12 cellular contexts compared by ENCODE assay signal in the genomic region with DNA sequence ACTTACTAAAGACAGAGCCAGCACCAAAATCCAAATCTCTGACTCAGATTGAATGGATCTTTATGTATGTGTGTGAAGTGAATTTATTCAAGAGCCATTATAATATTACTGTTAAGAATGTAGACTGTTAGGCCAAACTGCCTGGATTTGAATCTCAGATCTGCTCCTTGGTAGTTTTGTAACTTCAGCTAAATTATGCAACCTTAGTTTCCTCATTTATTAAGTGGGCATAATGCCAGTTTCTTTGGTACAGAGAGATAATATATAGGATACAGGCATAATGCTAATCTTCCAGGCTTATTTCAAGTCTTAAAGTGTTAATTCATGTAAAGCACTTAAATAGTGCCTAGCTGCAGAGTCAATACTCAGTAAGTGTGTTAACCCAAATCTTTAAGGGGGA. TPM values are rescaled to one million over a fixed set of nuclear protein-coding genes. Genes with fewer than 3 reads are reported as not detected.
DNase-seq lines count a peak whose midpoint lies in the region; ATAC-seq and TF ChIP-seq lines count a peak whose summit lies in the region.
"Had no signal": no experiment of that assay in that cellular context is flagged by ENCODE, and none has a peak within 500 bp of the region (broad histone marks: within the 10 kb centered on the region; RNA-seq: fewer than 3 reads in every experiment).

No MANE protein-coding gene starts in this region.

- H3K27me3 ChIP-seq in left ventricle myocardium inferior (ENCODE audit: low read depth) (no peaks in the 10 kb centered on the region), right lobe of liver (no peaks in the 10 kb centered on the region), upper lobe of left lung (no peaks in the 10 kb centered on the region)

- H3K4me1 ChIP-seq in left ventricle myocardium inferior = no peaks in the 10 kb centered on the region
- peaks cover 0 to 12% (median 3%) of the 10 kb centered on the region in 4 donors for H3K4me1 ChIP-seq in right lobe of liver
- H3K4me1 ChIP-seq in upper lobe of left lung = peaks cover 3 to 35% (median 23%) of the 10 kb centered on the region in 4 donors

- peaks cover 16% of the 10 kb centered on the region for H3K4me1 Mint-ChIP-seq in activated T-helper 1 cell treated with anti-CD3 and anti-CD28 coated beads, Interleukin-12 subunit alpha, Interleukin-12 subunit beta, Interleukin-2, Interleukin-4 antibody, amounts not matched to agents 30 ng/mL and 10 ng/mL and 1 ng/mL, durations not matched to agents 14 hours and 24 hours and 36 hours (ENCODE audit: low read depth)

- H3K4me3 ChIP-seq in left ventricle myocardium inferior (no peak overlapping the region), right lobe of liver (no peak overlapping the region), upper lobe of left lung (no peak overlapping the region)
- H3K4me3 ChIP-seq: GM12878 had no signal

- peaks cover 45% of the 10 kb centered on the region for H3K36me3 ChIP-seq in left ventricle myocardium inferior
- H3K36me3 ChIP-seq in right lobe of liver = peaks cover 0 to 4% (median 0%) of the 10 kb centered on the region in 4 donors
- H3K36me3 ChIP-seq in upper lobe of left lung = peaks cover 4 to 39% (median 16%) of the 10 kb centered on the region in 4 donors

- DNase-seq in left ventricle myocardium inferior (no peak), cardiac septum (ENCODE audit: low spot score) (no peak), right lobe of liver (no peak), upper lobe of left lung (no peak), mucosa of gallbladder (ENCODE audit: low spot score) (no peak), NCI-H446 treated with DMSO at 0.1 percent for 48 hours (lab: John Stamatoyannopoulos, UW) (no peak), NCI-H526 (lab: John Stamatoyannopoulos, UW) (no peak)
- no peak for DNase-seq in activated T-helper 1 cell treated with anti-CD3 and anti-CD28 coated beads, Interleukin-12 subunit alpha, Interleukin-12 subunit beta, Interleukin-2, Interleukin-4 antibody, amounts not matched to agents 30 ng/mL and 10 ng/mL and 1 ng/mL, durations not matched to agents 14 hours and 24 hours and 36 hours (ENCODE audit: low spot score)
- DNase-seq: DND-41, NCI-H226, RPMI8226 had no signal

- TF ChIP-seq POLR2A in right lobe of liver (IDR thresholded peaks at IDR 0.05) = no peak
- no peak for TF ChIP-seq POLR2A in upper lobe of left lung (IDR thresholded peaks at IDR 0.05)

- H3K9me3 ChIP-seq in left ventricle myocardium inferior (replicated peaks) (no peaks in the 10 kb centered on the region), right lobe of liver (no peaks in the 10 kb centered on the region), upper lobe of left lung (no peaks in the 10 kb centered on the region)

- H3K27ac ChIP-seq in left ventricle myocardium inferior (replicated peaks) = peak overlapping the region; percentile 43
- H3K27ac ChIP-seq in right lobe of liver = peak overlapping the region in 2 of 3 donors; percentile 13 to 27
- H3K27ac ChIP-seq in upper lobe of left lung = peak overlapping the region; percentile 68 to 73 (median 68)

- H3K9me3 Mint-ChIP-seq in activated T-helper 1 cell treated with anti-CD3 and anti-CD28 coated beads, Interleukin-12 subunit alpha, Interleukin-12 subunit beta, Interleukin-2, Interleukin-4 antibody, amounts not matched to agents 30 ng/mL and 10 ng/mL and 1 ng/mL, durations not matched to agents 14 hours and 24 hours and 36 hours = no peaks in the 10 kb centered on the region

- no peaks in the 10 kb centered on the region for H3K27me3 Mint-ChIP-seq in activated T-helper 1 cell treated with anti-CD3 and anti-CD28 coated beads, Interleukin-12 subunit alpha, Interleukin-12 subunit beta, Interleukin-2, Interleukin-4 antibody, amounts not matched to agents 30 ng/mL and 10 ng/mL and 1 ng/mL, durations not matched to agents 14 hours and 24 hours and 36 hours (ENCODE audit: insufficient read depth)

- TF ChIP-seq CTCF in left ventricle myocardium inferior (IDR thresholded peaks at IDR 0.05; ENCODE audit: borderline replicate concordance) (no peak), right lobe of liver (IDR thresholded peaks at IDR 0.05) (no peak), upper lobe of left lung (IDR thresholded peaks at IDR 0.05) (no peak)

- no peak for TF ChIP-seq EP300 in upper lobe of left lung (IDR thresholded peaks at IDR 0.05)

- H3K27ac Mint-ChIP-seq in activated T-helper 1 cell treated with anti-CD3 and anti-CD28 coated beads, Interleukin-12 subunit alpha, Interleukin-12 subunit beta, Interleukin-2, Interleukin-4 antibody, amounts not matched to agents 30 ng/mL and 10 ng/mL and 1 ng/mL, durations not matched to agents 14 hours and 24 hours and 36 hours = peak overlapping the region; percentile 19

- intact Hi-C loops in left ventricle myocardium inferior (cut with micrococcal nuclease) (no loop called here), cardiac septum (cut with DNase I) (no loop called here), right lobe of liver (cut with DNase I) (no loop called here)
- intact Hi-C loops in activated T-helper 1 cell treated with anti-CD3 and anti-CD28 coated beads, Interleukin-12 subunit alpha, Interleukin-12 subunit beta, Interleukin-2, Interleukin-4 antibody, amounts not matched to agents 30 ng/mL and 10 ng/mL and 1 ng/mL, durations not matched to agents 14 hours and 24 hours and 36 hours (cut with micrococcal nuclease) = no loop called here

- ATAC-seq in right lobe of liver = peak in 1 of 4 donors; percentile 25
- ATAC-seq in upper lobe of left lung (ENCODE audit: low FRiP score in 2 of 2) = peak; percentile 11 to 69
- ATAC-seq: GM12878 had no signal

- peaks cover 13% of the 10 kb centered on the region for H3K36me3 Mint-ChIP-seq in activated T-helper 1 cell treated with anti-CD3 and anti-CD28 coated beads, Interleukin-12 subunit alpha, Interleukin-12 subunit beta, Interleukin-2, Interleukin-4 antibody, amounts not matched to agents 30 ng/mL and 10 ng/mL and 1 ng/mL, durations not matched to agents 14 hours and 24 hours and 36 hours (ENCODE audit: low read depth)

- no peak overlapping the region for H3K4me3 Mint-ChIP-seq in activated T-helper 1 cell treated with anti-CD3 and anti-CD28 coated beads, Interleukin-12 subunit alpha, Interleukin-12 subunit beta, Interleukin-2, Interleukin-4 antibody, amounts not matched to agents 30 ng/mL and 10 ng/mL and 1 ng/mL, durations not matched to agents 14 hours and 24 hours and 36 hours

RNA-seq across cellular contexts. Expression of a gene that starts 12.8 kb away (rescaled TPM):
- total RNA-seq in left ventricle myocardium inferior (18.9 TPM), cardiac septum (17.9 TPM), right lobe of liver (1 to 10 TPM; 6.0 to 9.6 (median 7.5) TPM), upper lobe of left lung (10 to 100 TPM in 4 of 6 donors, 1 to 10 TPM in 2; 1.0 to 21.8 (median 15.4) TPM), mucosa of gallbladder (15.7 TPM)
- total RNA-seq in activated T-helper 1 cell treated with anti-CD3 and anti-CD28 coated beads, Interleukin-12 subunit alpha, Interleukin-12 subunit beta, Interleukin-2, Interleukin-4 antibody, amounts not matched to agents 30 ng/mL and 10 ng/mL and 1 ng/mL, durations not matched to agents 14 hours and 24 hours and 36 hours = 21.9 and 22.7 TPM in 2 replicates

RNA-seq across cellular contexts. Expression of a gene that starts 28.0 kb away (rescaled TPM):
- total RNA-seq in left ventricle myocardium inferior (9.0 TPM), cardiac septum (10.3 TPM), right lobe of liver (10 to 100 TPM in 5 of 6 experiments, 1 to 10 TPM in 1; 8.7 to 21.1 (median 12.2) TPM), upper lobe of left lung (10 to 100 TPM; 15.0 to 59.7 (median 25.1) TPM), mucosa of gallbladder (17.7 TPM)
- 29.1 and 30.7 TPM in 2 replicates for total RNA-seq in activated T-helper 1 cell treated with anti-CD3 and anti-CD28 coated beads, Interleukin-12 subunit alpha, Interleukin-12 subunit beta, Interleukin-2, Interleukin-4 antibody, amounts not matched to agents 30 ng/mL and 10 ng/mL and 1 ng/mL, durations not matched to agents 14 hours and 24 hours and 36 hours
